19 cellular contexts compared by ENCODE assay signal in genomic region chr7:136958016-136958415, GRCh38.
"Had no signal": no experiment of that assay in that cellular context is flagged by ENCODE, and none has a peak within 500 bp of the region (broad histone marks: within the 10 kb centered on the region; RNA-seq: fewer than 3 reads in every experiment).

No MANE protein-coding gene starts in this region.

- DNase-seq: activated CD4-positive, alpha-beta T cell treated with anti-CD3 and anti-CD28 coated beads, Interleukin-2, amount 50 U/mL, for 48 hours; activated gamma-delta T cell treated with Interleukin-2 at 50 U/mL for 16 hours; activated naive CD8-positive, alpha-beta T cell treated with anti-CD3 and anti-CD28 coated beads for 36 hours; activated T-cell treated with anti-CD3 and anti-CD28 coated beads, Interleukin-2, amount 50 U/mL, for 72 hours; anterior cingulate cortex; effector CD4-positive, alpha-beta T cell; hypothalamus; lower lobe of right lung; midbrain; naive B cell; right cardiac atrium; stimulated activated CD4-positive, alpha-beta T cell treated with anti-CD3 and anti-CD28 coated beads, Interleukin-1b, Interleukin-23, amount 100 ng/mL, for 48 hours; T-helper 17 cell; trophoblast cell had no signal

- H3K27ac ChIP-seq: cardiac muscle cell, coronary artery, lower lobe of right lung had no signal

- H3K9me3 ChIP-seq: lower lobe of right lung had no signal

- H3K4me1 Mint-ChIP-seq: activated naive CD8-positive, alpha-beta T cell treated with anti-CD3 and anti-CD28 coated beads for 36 hours; naive B cell; stimulated activated memory B cell treated with anti-CD40 and anti-IgM and Interleukin-4, amounts not matched to agents 10 μg/mL and 1 μg/mL and 100 μg/mL, for 72 hours; T-helper 17 cell had no signal

- H3K4me1 ChIP-seq: lower lobe of right lung had no signal

- H3K4me3 ChIP-seq: cardiac muscle cell, coronary artery, lower lobe of right lung had no signal

- H3K27ac Mint-ChIP-seq: activated naive CD8-positive, alpha-beta T cell treated with anti-CD3 and anti-CD28 coated beads for 36 hours; activated T-cell treated with anti-CD3 and anti-CD28 coated beads, Interleukin-2, amount 50 U/mL, for 72 hours; naive B cell; stimulated activated memory B cell treated with anti-CD40 and anti-IgM and Interleukin-4, amounts not matched to agents 10 μg/mL and 1 μg/mL and 100 μg/mL, for 72 hours; T-helper 17 cell had no signal

- H3K36me3 ChIP-seq: lower lobe of right lung had no signal

- H3K27me3 ChIP-seq: cardiac muscle cell had no signal

- FAIRE-seq: TTC549 had no signal

- H3K36me3 Mint-ChIP-seq: activated naive CD8-positive, alpha-beta T cell treated with anti-CD3 and anti-CD28 coated beads for 36 hours; naive B cell; stimulated activated memory B cell treated with anti-CD40 and anti-IgM and Interleukin-4, amounts not matched to agents 10 μg/mL and 1 μg/mL and 100 μg/mL, for 72 hours had no signal

- H3K4me3 Mint-ChIP-seq: activated naive CD8-positive, alpha-beta T cell treated with anti-CD3 and anti-CD28 coated beads for 36 hours; activated T-cell treated with anti-CD3 and anti-CD28 coated beads, Interleukin-2, amount 50 U/mL, for 72 hours; naive B cell; stimulated activated memory B cell treated with anti-CD40 and anti-IgM and Interleukin-4, amounts not matched to agents 10 μg/mL and 1 μg/mL and 100 μg/mL, for 72 hours; T-helper 17 cell had no signal

- ATAC-seq: activated CD4-positive, CD25-positive, alpha-beta regulatory T cell treated with anti-CD3 and anti-CD28 coated beads, Interleukin-2, amount 50 U/mL, for 24 hours; activated T-cell treated with anti-CD3 and anti-CD28 coated beads, Interleukin-2, amount 50 U/mL, for 72 hours; lower lobe of right lung; right cardiac atrium; stimulated activated memory B cell treated with anti-CD40 and anti-IgM and Interleukin-4, amounts not matched to agents 10 μg/mL and 1 μg/mL and 100 μg/mL, for 72 hours; T-helper 17 cell had no signal

- H3K27me3 Mint-ChIP-seq: activated naive CD8-positive, alpha-beta T cell treated with anti-CD3 and anti-CD28 coated beads for 36 hours; naive B cell; stimulated activated memory B cell treated with anti-CD40 and anti-IgM and Interleukin-4, amounts not matched to agents 10 μg/mL and 1 μg/mL and 100 μg/mL, for 72 hours; T-helper 17 cell had no signal
